In genomic region chr4:48490680-48491513, GRCh38 we compare ENCODE assay signal across 13 cellular contexts. TPM values are rescaled to one million over a fixed set of nuclear protein-coding genes. Genes with fewer than 3 reads are reported as not detected.
DNase-seq lines count a peak whose midpoint lies in the region; ATAC-seq and TF ChIP-seq lines count a peak whose summit lies in the region.
"Had no signal": no experiment of that assay in that cellular context is flagged by ENCODE, and none has a peak within 500 bp of the region (broad histone marks: within the 10 kb centered on the region; RNA-seq: fewer than 3 reads in every experiment).

No MANE protein-coding gene starts in this region.

- H3K9me3 Mint-ChIP-seq in WTC11 = no peaks in the 10 kb centered on the region

- intact Hi-C loops in sigmoid colon (cut with DNase I) = no loop called here

- H3K9me3 ChIP-seq in sigmoid colon = no peaks in the 10 kb centered on the region
- H3K9me3 ChIP-seq: body of pancreas had no signal

- TF ChIP-seq POLR2A in sigmoid colon (IDR thresholded peaks at IDR 0.05) = no peak

- peaks cover 47% of the 10 kb centered on the region for H3K27me3 Mint-ChIP-seq in WTC11 (ENCODE audit: low read depth)

- peak overlapping the region; percentile 15 for H3K4me3 ChIP-seq in iPS-11a (ENCODE audit: low read depth, low read length)
- peak overlapping the region in 3 of 4 donors; percentile 29 to 46 (median 43) for H3K4me3 ChIP-seq in sigmoid colon
- H3K4me3 ChIP-seq: body of pancreas had no signal

- no peak for TF ChIP-seq EP300 in sigmoid colon (IDR thresholded peaks at IDR 0.05)

- H3K4me1 ChIP-seq in sigmoid colon = peaks cover 0 to 16% (median 12%) of the 10 kb centered on the region in 4 donors

- peak; percentile 65 for ATAC-seq in WTC11
- no peak for ATAC-seq in HG02852 (IDR thresholded peaks at IDR 0.05; ENCODE audit: unreplicated experiment)

- POLR2A ChIA-PET in WTC11 (lab: Charles Lee) = interaction anchor here (0.5 to 1.2 kb wide), 4 partner anchors 14 to 309 kb away, joined by 3 to 4 read pairs (median 3); partner anchors contain the start of gene SLAIN2

- TF ChIP-seq CTCF in WTC11 (IDR thresholded peaks at IDR 0.05) (no peak), sigmoid colon (IDR thresholded peaks at IDR 0.05) (no peak)

- peaks cover 26 to 67% (median 49%) of the 10 kb centered on the region in 3 donors for H3K27me3 ChIP-seq in sigmoid colon

- no peak overlapping the region for H3K27ac ChIP-seq in sigmoid colon
- H3K27ac ChIP-seq: body of pancreas had no signal

- H3K4me3 Mint-ChIP-seq in WTC11 = peak overlapping the region; percentile 58

- DNase-seq in ELF-1 (ENCODE audit: low read depth, low spot score) (peak; percentile 21), WTC11 (ENCODE audit: low spot score) (peak; percentile 43), sigmoid colon (no peak), hepatic stellate cell (ENCODE audit: low spot score) (no peak), ureter (ENCODE audit: low spot score) (no peak)
- DNase-seq in activated naive CD4-positive, alpha-beta T cell treated with Interleukin-2 at 50 U/mL for 16 hours = no peak
- DNase-seq: activated CD4-positive, alpha-beta T cell treated with anti-CD3 and anti-CD28 coated beads, Interleukin-2, amount 50 U/mL, for 48 hours; body of pancreas; NCI-H446 treated with DMSO at 0.1 percent for 48 hours had no signal

- WGBS in sigmoid colon, 2 donors = 7 to 12% methylated on average over 104 of the region's 104 CpGs

- H3K36me3 Mint-ChIP-seq in WTC11 = no peaks in the 10 kb centered on the region

- H3K36me3 ChIP-seq in sigmoid colon = no peaks in the 10 kb centered on the region

- H3K4me1 Mint-ChIP-seq in WTC11 = peaks cover 13% of the 10 kb centered on the region

- H3K27ac Mint-ChIP-seq in WTC11 = no peak overlapping the region

- CTCF ChIA-PET in WTC11 (lab: Charles Lee) = interaction anchor here (0.5 to 2.2 kb wide), 3 partner anchors 88 to 486 kb away, joined by 3 to 10 read pairs (median 3); no protein-coding TSS in a partner anchor

TF ChIP-seq in WTC11, 78 proteins besides CTCF, POLR2A, EP300 and RAD21 (continues in another document):
- TF ChIP-seq NFATC4 (CRISPR knock-in tag; IDR thresholded peaks at IDR 0.05) (no peak), ATF1 (CRISPR knock-in tag; IDR thresholded peaks at IDR 0.05) (no peak), TEAD4 (CRISPR knock-in tag; IDR thresholded peaks at IDR 0.05) (no peak), PRDM15 (CRISPR knock-in tag; IDR thresholded peaks at IDR 0.05) (peak; percentile 66), FOXK1 (CRISPR knock-in tag; IDR thresholded peaks at IDR 0.05) (no peak), ZNF396 (CRISPR knock-in tag; IDR thresholded peaks at IDR 0.05; ENCODE audit: borderline replicate concordance) (no peak), ESRRA (CRISPR knock-in tag; IDR thresholded peaks at IDR 0.05; ENCODE audit: borderline replicate concordance) (no peak), ZNF232 (CRISPR knock-in tag; IDR thresholded peaks at IDR 0.05) (no peak), JAZF1 (CRISPR knock-in tag; IDR thresholded peaks at IDR 0.05) (no peak), NR1H2 (CRISPR knock-in tag; IDR thresholded peaks at IDR 0.05) (no peak), NFE2L1 (CRISPR knock-in tag; IDR thresholded peaks at IDR 0.05) (no peak), ETV6 (CRISPR knock-in tag; IDR thresholded peaks at IDR 0.05) (no peak), ATF3 (CRISPR knock-in tag; conservative IDR thresholded peaks at IDR 0.05) (no peak), STAT6 (CRISPR knock-in tag; conservative IDR thresholded peaks at IDR 0.05; ENCODE audit: low read depth) (no peak), CREM (CRISPR knock-in tag; IDR thresholded peaks at IDR 0.05) (no peak), ZNF281 (CRISPR knock-in tag; IDR thresholded peaks at IDR 0.05) (no peak), ZSCAN18 (CRISPR knock-in tag; IDR thresholded peaks at IDR 0.05) (no peak)

RNA-seq across cellular contexts. Expression of gene ZAR1, which starts 0.8 kb away (rescaled TPM):
- total RNA-seq in WTC11 (2021) (0.87 to 1.4 TPM (median 0.89 TPM) in 3 replicates), sigmoid colon (not detected), ureter (not detected)
- polyA plus RNA-seq in sigmoid colon = not detected
- total RNA-seq: body of pancreas, Calu3, mucosa of gallbladder had no signal

RNA-seq across cellular contexts. Expression of gene SLC10A4, which starts 7.8 kb away (rescaled TPM):
- 2.1 to 3.0 TPM (median 2.6 TPM) in 3 replicates for total RNA-seq in WTC11 (2021)
- total RNA-seq in sigmoid colon = 1 to 10 TPM in 3 of 4 donors, under 1 TPM in 1; 0.99 to 3.0 (median 2.6) TPM
- polyA plus RNA-seq in sigmoid colon = under 1 TPM in 1 of 3 donors, not detected in 2; 0.73 TPM
- total RNA-seq in ureter = not detected

Comparison
In these comparisons a context has a peak if more than half of its experiments do, and no peak if none do; other contexts are left out.
1. DNase-seq: peak in ELF-1 (single experiment) and WTC11 (single experiment); none in sigmoid colon (single experiment), hepatic stellate cell (single experiment), activated naive CD4-positive, alpha-beta T cell treated with Interleukin-2 at 50 U/mL for 16 hours (single experiment) and ureter (single experiment).